15 cellular contexts compared by ENCODE assay signal in the genomic region with DNA sequence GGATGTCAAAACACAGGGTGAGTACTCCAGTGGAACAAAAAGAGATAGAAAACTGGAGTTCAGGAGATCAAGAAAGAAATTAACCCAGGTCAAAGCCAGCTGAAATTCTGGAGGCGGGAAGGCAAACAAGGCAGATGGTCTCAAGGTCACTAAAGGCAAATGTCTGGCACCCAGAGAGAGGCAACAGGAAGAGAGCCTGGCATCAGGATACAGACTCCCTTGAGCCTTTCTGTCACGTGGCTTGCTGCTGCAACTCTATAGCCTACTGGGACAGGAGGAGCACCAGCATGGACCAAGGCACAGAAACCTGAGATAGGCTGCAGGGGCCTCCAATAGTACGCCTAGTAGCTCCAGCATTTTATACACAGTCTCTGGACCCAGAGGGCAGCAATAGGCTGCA.
"Had no signal": no experiment of that assay in that cellular context is flagged by ENCODE, and none has a peak within 500 bp of the region (broad histone marks: within the 10 kb centered on the region; RNA-seq: fewer than 3 reads in every experiment).

No MANE protein-coding gene starts in this region.

- DNase-seq: activated CD4-positive, alpha-beta T cell treated with anti-CD3 and anti-CD28 coated beads for 4 hours; activated CD8-positive, alpha-beta T cell treated with anti-CD3 and anti-CD28 coated beads, Interleukin-2, amount 10 ng/mL, durations not matched to agents 7 days and 5 days; activated naive CD4-positive, alpha-beta T cell treated with anti-CD3 and anti-CD28 coated beads for 36 hours; esophagus squamous epithelium; foreskin fibroblast; left lung; natural killer cell; nucleus accumbens; spleen; stimulated activated CD4-positive, alpha-beta T cell treated with anti-CD3 and anti-CD28 coated beads, Interleukin-2, amount 100 ng/mL, for 24 hours; stimulated activated naive B cell treated with anti-CD40 and anti-IgM and Interleukin-4, amounts not matched to agents 10 μg/mL and 1 μg/mL and 100 μg/mL, for 72 hours; trophoblast cell; WERI-Rb-1 had no signal

- FAIRE-seq: astrocyte, colon had no signal
